21 cellular contexts compared by ENCODE assay signal in the genomic region with DNA sequence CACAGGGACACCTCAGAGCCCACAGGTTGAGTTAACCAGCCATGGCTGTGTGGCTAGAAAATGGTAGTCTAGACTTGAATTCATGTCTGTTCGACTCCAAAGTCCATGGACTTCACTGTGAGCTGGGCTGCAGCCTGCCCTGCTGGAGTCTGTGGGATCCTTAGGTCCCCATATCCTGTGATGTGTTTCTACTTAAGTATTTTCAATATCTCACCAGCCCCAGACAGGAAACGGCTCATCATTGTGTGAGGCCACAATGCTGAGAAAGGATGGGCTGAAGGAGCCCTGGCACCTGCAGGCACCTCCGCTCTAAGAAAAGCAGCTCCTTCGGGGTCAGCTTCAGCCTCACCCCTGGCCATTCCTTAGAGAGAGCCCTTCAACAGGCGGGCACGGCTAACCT.
DNase-seq lines count a peak whose midpoint lies in the region; ATAC-seq, FAIRE-seq and TF ChIP-seq lines count a peak whose summit lies in the region.
"Had no signal": no experiment of that assay in that cellular context is flagged by ENCODE, and none has a peak within 500 bp of the region (broad histone marks: within the 10 kb centered on the region; RNA-seq: fewer than 3 reads in every experiment).

No MANE protein-coding gene starts in this region.

- H3K27me3 ChIP-seq in MM.1S (replicated peaks; ENCODE audit: insufficient read depth, low read length) (no peaks in the 10 kb centered on the region), astrocyte (ENCODE audit: insufficient read depth, low read length) (no peaks in the 10 kb centered on the region)
- H3K27me3 ChIP-seq: sigmoid colon, testis had no signal

- H2AFZ ChIP-seq in MM.1S (ENCODE audit: low read length): no peak overlapping the region
- H2AFZ ChIP-seq in astrocyte (ENCODE audit: low read depth, low read length): no peak overlapping the region

- FAIRE-seq in astrocyte (lab: Jason Lieb, UNC): no peak
- FAIRE-seq: H54 had no signal

- H3K9ac ChIP-seq in MM.1S (ENCODE audit: low read length) (no peak overlapping the region), astrocyte (ENCODE audit: low read length) (no peak overlapping the region)

- H3K4me3 ChIP-seq in MM.1S (ENCODE audit: low read length) (no peak overlapping the region), astrocyte (ENCODE audit: insufficient read depth, low read depth, low read length) (no peak overlapping the region)
- H3K4me3 ChIP-seq: sigmoid colon, testis had no signal

- no peaks in the 10 kb centered on the region for H4K20me1 ChIP-seq in MM.1S (ENCODE audit: insufficient read depth, low read length)
- peaks cover 19% of the 10 kb centered on the region for H4K20me1 ChIP-seq in astrocyte (ENCODE audit: insufficient read depth, low read length)

- no peaks in the 10 kb centered on the region for H3K36me3 ChIP-seq in MM.1S (replicated peaks; ENCODE audit: insufficient read depth, low read length)
- no peaks in the 10 kb centered on the region for H3K36me3 ChIP-seq in astrocyte (ENCODE audit: insufficient read depth, low read length)
- H3K36me3 ChIP-seq: sigmoid colon had no signal

- H3K36me3 Mint-ChIP-seq in activated T-cell treated with anti-CD3 and anti-CD28 coated beads, Interleukin-2, amount 50 U/mL, for 24 hours (ENCODE audit: low read depth): peaks cover 5% of the 10 kb centered on the region
- H3K36me3 Mint-ChIP-seq in astrocyte (ENCODE audit: low read depth, unreplicated experiment): peaks cover 19% of the 10 kb centered on the region
- H3K36me3 Mint-ChIP-seq: CD4-positive, CD25-positive, alpha-beta regulatory T cell had no signal

- peaks cover 21% of the 10 kb centered on the region for H3K4me1 Mint-ChIP-seq in activated T-cell treated with anti-CD3 and anti-CD28 coated beads, Interleukin-2, amount 50 U/mL, for 24 hours (ENCODE audit: low read depth)
- peaks cover 24% of the 10 kb centered on the region for H3K4me1 Mint-ChIP-seq in astrocyte (ENCODE audit: low read depth, unreplicated experiment)
- peaks cover 48% of the 10 kb centered on the region for H3K4me1 Mint-ChIP-seq in stimulated activated naive CD8-positive, alpha-beta T cell treated with anti-CD3 and anti-CD28 coated beads, Interleukin-15, amount 100 ng/mL, for 72 hours

- H3K27me3 Mint-ChIP-seq in activated T-cell treated with anti-CD3 and anti-CD28 coated beads, Interleukin-2, amount 50 U/mL, for 24 hours: no peaks in the 10 kb centered on the region
- H3K27me3 Mint-ChIP-seq in astrocyte (ENCODE audit: low read depth, unreplicated experiment): peaks cover 2% of the 10 kb centered on the region
- H3K27me3 Mint-ChIP-seq in stimulated activated naive CD8-positive, alpha-beta T cell treated with anti-CD3 and anti-CD28 coated beads, Interleukin-15, amount 100 ng/mL, for 72 hours: no peaks in the 10 kb centered on the region

- no peaks in the 10 kb centered on the region for H3F3A ChIP-seq in MM.1S (ENCODE audit: insufficient read depth, low read length)

- H3K79me2 ChIP-seq in MM.1S (ENCODE audit: low read length): no peaks in the 10 kb centered on the region
- no peaks in the 10 kb centered on the region for H3K79me2 ChIP-seq in astrocyte (ENCODE audit: insufficient read depth, low read length)

- no peaks in the 10 kb centered on the region for H3K9me3 Mint-ChIP-seq in activated T-cell treated with anti-CD3 and anti-CD28 coated beads, Interleukin-2, amount 50 U/mL, for 24 hours
- peaks cover 3% of the 10 kb centered on the region for H3K9me3 Mint-ChIP-seq in astrocyte (ENCODE audit: unreplicated experiment)
- no peaks in the 10 kb centered on the region for H3K9me3 Mint-ChIP-seq in stimulated activated naive CD8-positive, alpha-beta T cell treated with anti-CD3 and anti-CD28 coated beads, Interleukin-15, amount 100 ng/mL, for 72 hours
- H3K9me3 Mint-ChIP-seq: CD4-positive, CD25-positive, alpha-beta regulatory T cell; nephron progenitor cell had no signal

- no peaks in the 10 kb centered on the region for H3K9me2 ChIP-seq in MM.1S (replicated peaks; ENCODE audit: insufficient read depth, low read length)

- peaks cover 13% of the 10 kb centered on the region for H3K4me1 ChIP-seq in MM.1S (ENCODE audit: low read length)
- peaks cover 13% of the 10 kb centered on the region for H3K4me1 ChIP-seq in astrocyte (ENCODE audit: insufficient read depth, low read length)

- H3K27ac ChIP-seq in MM.1S (ENCODE audit: low read length) (no peak overlapping the region), astrocyte (ENCODE audit: low read depth, low read length) (no peak overlapping the region)
- H3K27ac ChIP-seq: sigmoid colon, testis had no signal

- H3K4me2 ChIP-seq in MM.1S (ENCODE audit: low read depth, low read length): no peak overlapping the region
- no peak overlapping the region for H3K4me2 ChIP-seq in astrocyte (ENCODE audit: low read length)

- H3K4me3 Mint-ChIP-seq in activated T-cell treated with anti-CD3 and anti-CD28 coated beads, Interleukin-2, amount 50 U/mL, for 24 hours: no peak overlapping the region
- H3K4me3 Mint-ChIP-seq in astrocyte (ENCODE audit: unreplicated experiment): no peak overlapping the region
- H3K4me3 Mint-ChIP-seq in stimulated activated naive CD8-positive, alpha-beta T cell treated with anti-CD3 and anti-CD28 coated beads, Interleukin-15, amount 100 ng/mL, for 72 hours: no peak overlapping the region
- H3K4me3 Mint-ChIP-seq: CD4-positive, CD25-positive, alpha-beta regulatory T cell; nephron progenitor cell had no signal

- peak; percentile 76 for ATAC-seq in stimulated activated naive CD8-positive, alpha-beta T cell treated with anti-CD3 and anti-CD28 coated beads, Interleukin-15, amount 100 ng/mL, for 72 hours
- ATAC-seq: left colon, SK-N-SH treated with all-trans-retinoic acid at 6 μM for 48 hours had no signal

- H3K27ac Mint-ChIP-seq in activated T-cell treated with anti-CD3 and anti-CD28 coated beads, Interleukin-2, amount 50 U/mL, for 24 hours: peak overlapping the region; percentile 45
- peak overlapping the region; percentile 77 for H3K27ac Mint-ChIP-seq in astrocyte (ENCODE audit: unreplicated experiment)
- no peak overlapping the region for H3K27ac Mint-ChIP-seq in stimulated activated naive CD8-positive, alpha-beta T cell treated with anti-CD3 and anti-CD28 coated beads, Interleukin-15, amount 100 ng/mL, for 72 hours
- H3K27ac Mint-ChIP-seq: CD4-positive, CD25-positive, alpha-beta regulatory T cell; nephron progenitor cell had no signal

- TF ChIP-seq CTCF in MM.1S (IDR thresholded peaks at IDR 0.05; ENCODE audit: low read length): no peak
- no peak for TF ChIP-seq CTCF in astrocyte (IDR thresholded peaks at IDR 0.05; ENCODE audit: insufficient read depth, low read depth, low read length)

- no peak for DNase-seq in activated T-cell treated with anti-CD3 and anti-CD28 coated beads, Interleukin-2, amount 50 U/mL, for 24 hours
- DNase-seq in activated T-cell treated with anti-CD3 and anti-CD28 coated beads, Interleukin-2, amount 50 U/mL, for 48 hours: no peak
- DNase-seq in MM.1S (peak; percentile 60), astrocyte (ENCODE audit: low read depth) (no peak), NCI-H146 (lab: John Stamatoyannopoulos, UW) (no peak), 8988T (no peak), NCI-H2171 (lab: John Stamatoyannopoulos, UW) (no peak)
- peak in 1 of 2 donors; percentile 21 for DNase-seq in stimulated activated naive CD8-positive, alpha-beta T cell treated with anti-CD3 and anti-CD28 coated beads, Interleukin-15, amount 100 ng/mL, for 72 hours
- DNase-seq: activated naive CD4-positive, alpha-beta T cell treated with anti-CD3 and anti-CD28 coated beads, Interleukin-2, amount 50 U/mL, for 16 hours; effector memory CD4-positive, alpha-beta T cell; KG1; left colon; NCI-H1048; NCI-H2029; NCI-H446 treated with DMSO at 0.1 percent for 48 hours; nephron progenitor cell; sigmoid colon; testis had no signal

- H3K9me3 ChIP-seq in MM.1S (replicated peaks; ENCODE audit: insufficient read depth, low read length) (no peaks in the 10 kb centered on the region), astrocyte (ENCODE audit: insufficient read depth, low read depth, low read length) (no peaks in the 10 kb centered on the region)
- H3K9me3 ChIP-seq: sigmoid colon, testis had no signal

Comparison
In these comparisons a context has a peak if more than half of its experiments do, and no peak if none do; other contexts are left out.
1. H3K27ac Mint-ChIP-seq: peak in activated T-cell treated with anti-CD3 and anti-CD28 coated beads, Interleukin-2, amount 50 U/mL, for 24 hours (single experiment) and astrocyte (single experiment); none in stimulated activated naive CD8-positive, alpha-beta T cell treated with anti-CD3 and anti-CD28 coated beads, Interleukin-15, amount 100 ng/mL, for 72 hours (0 of 2).